11 cellular contexts compared by ENCODE assay signal in the genomic region with DNA sequence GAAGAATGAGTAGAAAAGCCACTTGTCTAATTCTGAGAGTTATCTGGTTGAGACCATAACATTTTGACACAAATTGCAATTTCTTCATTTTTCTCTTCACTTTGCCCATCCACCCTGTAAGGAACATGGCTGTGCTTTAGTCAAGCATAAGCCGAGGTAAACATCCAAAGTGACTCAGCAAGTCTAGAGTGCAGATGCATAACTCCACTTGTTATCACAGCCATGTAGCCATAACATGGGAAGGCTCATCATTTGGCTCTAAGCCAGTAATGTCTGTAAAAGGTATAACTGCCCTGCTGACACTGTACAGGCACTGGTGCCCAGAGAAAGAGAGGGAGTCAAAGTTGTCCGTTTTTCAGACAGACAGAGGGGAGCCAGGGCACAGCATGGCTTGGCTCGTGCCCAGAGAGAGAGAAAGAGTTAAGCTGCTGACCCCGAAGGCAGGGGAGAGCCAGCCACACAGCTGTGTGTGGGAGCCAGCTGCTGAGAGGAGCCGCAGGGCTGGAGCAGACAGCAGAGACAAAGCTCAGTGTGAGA.
A peak's percentile ranks its signal among the peaks of the same experiment; 100 is the strongest.
DNase-seq lines count a peak whose midpoint lies in the region; ATAC-seq and TF ChIP-seq lines count a peak whose summit lies in the region.
"Had no signal": no experiment of that assay in that cellular context is flagged by ENCODE, and none has a peak within 500 bp of the region (broad histone marks: within the 10 kb centered on the region; RNA-seq: fewer than 3 reads in every experiment).

No MANE protein-coding gene starts in this region.

- H3K27me3 ChIP-seq in GM23248 (replicated peaks; ENCODE audit: insufficient read depth) = peaks cover 12% of the 10 kb centered on the region

- DNase-seq in GM23248 (peak; percentile 45), RPMI7951 (ENCODE audit: low read depth) (peak; percentile 56), epithelial cell of esophagus (ENCODE audit: low read depth) (peak; percentile 24), retina (peak; percentile 22), inferior parietal cortex (ENCODE audit: extremely low spot score) (no peak), progenitor cell of endocrine pancreas (ENCODE audit: low spot score, unreplicated experiment) (no peak)
- DNase-seq: mucosa of descending colon, NCI-H2081 had no signal

- H3K4me3 Mint-ChIP-seq in progenitor cell of endocrine pancreas (ENCODE audit: low read depth) = no peak overlapping the region
- H3K4me3 Mint-ChIP-seq: central memory CD8-positive, alpha-beta T cell had no signal

- H2AFZ ChIP-seq in GM23248 = no peak overlapping the region

- no peak for ATAC-seq in HG02870 (IDR thresholded peaks at IDR 0.05; ENCODE audit: unreplicated experiment)
- ATAC-seq: mucosa of descending colon had no signal

- H3K79me2 ChIP-seq in GM23248 (ENCODE audit: insufficient read depth) = no peaks in the 10 kb centered on the region

- H3K4me1 ChIP-seq in GM23248 (ENCODE audit: insufficient read depth) = no peaks in the 10 kb centered on the region

- TF ChIP-seq CTCF in epithelial cell of esophagus (IDR thresholded peaks at IDR 0.05; ENCODE audit: insufficient read depth, low read depth, low read length, missing control alignments) = no peak
- no peak for TF ChIP-seq CTCF in progenitor cell of endocrine pancreas (IDR thresholded peaks at IDR 0.05; ENCODE audit: unreplicated experiment)

- H3K4me1 Mint-ChIP-seq in progenitor cell of endocrine pancreas (ENCODE audit: low read depth) = no peaks in the 10 kb centered on the region
- H3K4me1 Mint-ChIP-seq: central memory CD8-positive, alpha-beta T cell had no signal

- no peak overlapping the region for H3K9ac ChIP-seq in GM23248

- H3K4me2 ChIP-seq in GM23248 (ENCODE audit: unreplicated experiment) = peak overlapping the region; percentile 11

- no peaks in the 10 kb centered on the region for H3F3A ChIP-seq in GM23248 (ENCODE audit: insufficient read depth)

- no peaks in the 10 kb centered on the region for H3K36me3 Mint-ChIP-seq in progenitor cell of endocrine pancreas (ENCODE audit: insufficient read depth)

- peaks cover 6% of the 10 kb centered on the region for H3K27me3 Mint-ChIP-seq in progenitor cell of endocrine pancreas

- H3K9me3 Mint-ChIP-seq in progenitor cell of endocrine pancreas (ENCODE audit: low read depth) = no peaks in the 10 kb centered on the region
- H3K9me3 Mint-ChIP-seq: central memory CD8-positive, alpha-beta T cell had no signal

- no peak overlapping the region for H3K27ac ChIP-seq in GM23248
- H3K27ac ChIP-seq: thoracic aorta had no signal

- H4K20me1 ChIP-seq in GM23248 (ENCODE audit: insufficient read depth) = no peaks in the 10 kb centered on the region

- no peaks in the 10 kb centered on the region for H3K9me3 ChIP-seq in GM23248 (ENCODE audit: low read depth)
- H3K9me3 ChIP-seq: mucosa of descending colon, thoracic aorta had no signal

- 2 to 4% methylated on average over 5 of the region's 5 CpGs for WGBS in GM23248 (ENCODE audit: low coverage in 1 of 2, low lambda C conversion rate in 2 of 2, missing lambda C conversion rate in 2 of 2), 2 experiments

- H3K4me3 ChIP-seq in GM23248 (no peak overlapping the region), epithelial cell of esophagus (ENCODE audit: low read length) (no peak overlapping the region)
- H3K4me3 ChIP-seq: mucosa of descending colon, thoracic aorta had no signal

- no peak overlapping the region for H3K27ac Mint-ChIP-seq in progenitor cell of endocrine pancreas

- in situ Hi-C loops in GM23248 (cut with MboI) = no loop called here

- no peaks in the 10 kb centered on the region for H3K9me2 ChIP-seq in GM23248 (ENCODE audit: insufficient read depth)

- H3K36me3 ChIP-seq in GM23248 (ENCODE audit: low read depth) = no peaks in the 10 kb centered on the region
- H3K36me3 ChIP-seq: thoracic aorta had no signal

Comparison
In these comparisons a context has a peak if more than half of its experiments do, and no peak if none do; other contexts are left out.
1. DNase-seq: peak in GM23248 (single experiment), RPMI7951 (single experiment), epithelial cell of esophagus (single experiment) and retina (single experiment); none in inferior parietal cortex (single experiment) and progenitor cell of endocrine pancreas (single experiment).